22 cellular contexts compared by ENCODE assay signal in genomic region chr19:38201731-38202130, GRCh38. TPM values are rescaled to one million over a fixed set of nuclear protein-coding genes. Genes with fewer than 3 reads are reported as not detected.
DNase-seq lines count a peak whose midpoint lies in the region; ATAC-seq, FAIRE-seq and TF ChIP-seq lines count a peak whose summit lies in the region.
"Had no signal": no experiment of that assay in that cellular context is flagged by ENCODE, and none has a peak within 500 bp of the region (broad histone marks: within the 10 kb centered on the region; RNA-seq: fewer than 3 reads in every experiment).

No MANE protein-coding gene starts in this region.

- H3K9me3 Mint-ChIP-seq in activated T-cell treated with anti-CD3 and anti-CD28 coated beads, Interleukin-2, amount 50 U/mL, for 24 hours = no peaks in the 10 kb centered on the region
- H3K9me3 Mint-ChIP-seq in WTC11 (no peaks in the 10 kb centered on the region), natural killer cell (no peaks in the 10 kb centered on the region)
- no peaks in the 10 kb centered on the region for H3K9me3 Mint-ChIP-seq in stimulated activated naive B cell treated with anti-CD40 and anti-IgM and Interleukin-4, amounts not matched to agents 10 μg/mL and 1 μg/mL and 100 μg/mL, for 72 hours
- H3K9me3 Mint-ChIP-seq: CD4-positive, alpha-beta T cell had no signal

- H3K36me3 Mint-ChIP-seq in activated T-cell treated with anti-CD3 and anti-CD28 coated beads, Interleukin-2, amount 50 U/mL, for 24 hours (ENCODE audit: low read depth) = peaks cover 29% of the 10 kb centered on the region
- peaks cover 4% of the 10 kb centered on the region for H3K36me3 Mint-ChIP-seq in WTC11
- peaks cover 71 to 81% of the 10 kb centered on the region in 2 donors for H3K36me3 Mint-ChIP-seq in stimulated activated naive B cell treated with anti-CD40 and anti-IgM and Interleukin-4, amounts not matched to agents 10 μg/mL and 1 μg/mL and 100 μg/mL, for 72 hours
- peaks cover 10% of the 10 kb centered on the region for H3K36me3 Mint-ChIP-seq in natural killer cell

- H3K9ac ChIP-seq in kidney (ENCODE audit: low read length in 2 of 2) = no peak overlapping the region

- no peak for FAIRE-seq in kidney (lab: Jason Lieb, UNC)
- FAIRE-seq: A549, GM12892, GM18507, HepG2 had no signal

- H3K4me1 ChIP-seq in kidney (ENCODE audit: control insufficient read depth in 1 of 2, insufficient read depth in 1 of 2, low read depth in 1 of 2, low read length in 2 of 2) (no peaks in the 10 kb centered on the region), foreskin keratinocyte (no peaks in the 10 kb centered on the region)
- H3K4me1 ChIP-seq: Caco-2 had no signal

- H3K27ac ChIP-seq in kidney (ENCODE audit: low read depth in 2 of 2, low read length in 2 of 2) (no peak overlapping the region), foreskin keratinocyte (no peak overlapping the region)
- H3K27ac ChIP-seq: 22Rv1, A549, C4-2B had no signal

- H3K4me3 ChIP-seq in kidney (ENCODE audit: low read length in 2 of 2) = no peak overlapping the region
- H3K4me3 ChIP-seq: A549 had no signal

- ATAC-seq in WTC11 (no peak), natural killer cell (no peak), foreskin keratinocyte (no peak)
- ATAC-seq in stimulated activated naive B cell treated with anti-CD40 and anti-IgM and Interleukin-4, amounts not matched to agents 10 μg/mL and 1 μg/mL and 100 μg/mL, for 72 hours (replicated peaks) = no peak
- ATAC-seq: A549, HepG2 had no signal

- intact Hi-C loops in kidney (cut with DNase I) (no loop called here), natural killer cell (cut with micrococcal nuclease) (loop anchor here (5.0 kb wide), 1 partner anchor 209 kb away; no protein-coding TSS in a partner anchor)

- no peaks in the 10 kb centered on the region for H3K9me3 ChIP-seq in kidney (ENCODE audit: control insufficient read depth in 1 of 2, low read length in 2 of 2)
- H3K9me3 ChIP-seq: A549, Caco-2 had no signal

- peak; percentile 25 for DNase-seq in activated T-cell treated with anti-CD3 and anti-CD28 coated beads, Interleukin-2, amount 50 U/mL, for 24 hours
- DNase-seq in activated T-cell treated with anti-CD3 and anti-CD28 coated beads for 4 hours = no peak
- DNase-seq in WTC11 (ENCODE audit: low spot score) = no peak
- DNase-seq in kidney = peak; percentile 37
- no peak for DNase-seq in stimulated activated naive B cell treated with anti-CD40 and anti-IgM and Interleukin-4, amounts not matched to agents 10 μg/mL and 1 μg/mL and 100 μg/mL, for 72 hours
- DNase-seq in natural killer cell = no peak
- DNase-seq in foreskin keratinocyte = no peak
- DNase-seq: AML-193; Caco-2; CD4-positive, alpha-beta T cell; DMS153; DMS79; GDM1; GOT3; H7 had no signal

- no peaks in the 10 kb centered on the region for H3K27me3 Mint-ChIP-seq in activated T-cell treated with anti-CD3 and anti-CD28 coated beads, Interleukin-2, amount 50 U/mL, for 24 hours
- no peaks in the 10 kb centered on the region for H3K27me3 Mint-ChIP-seq in WTC11 (ENCODE audit: low read depth)
- no peaks in the 10 kb centered on the region for H3K27me3 Mint-ChIP-seq in stimulated activated naive B cell treated with anti-CD40 and anti-IgM and Interleukin-4, amounts not matched to agents 10 μg/mL and 1 μg/mL and 100 μg/mL, for 72 hours
- H3K27me3 Mint-ChIP-seq in natural killer cell (ENCODE audit: low read depth in 2 of 2) = no peaks in the 10 kb centered on the region
- H3K27me3 Mint-ChIP-seq: CD4-positive, alpha-beta T cell had no signal

- H3K4me1 Mint-ChIP-seq in activated T-cell treated with anti-CD3 and anti-CD28 coated beads, Interleukin-2, amount 50 U/mL, for 24 hours (ENCODE audit: low read depth) = no peaks in the 10 kb centered on the region
- no peaks in the 10 kb centered on the region for H3K4me1 Mint-ChIP-seq in WTC11
- H3K4me1 Mint-ChIP-seq in stimulated activated naive B cell treated with anti-CD40 and anti-IgM and Interleukin-4, amounts not matched to agents 10 μg/mL and 1 μg/mL and 100 μg/mL, for 72 hours = no peaks in the 10 kb centered on the region
- H3K4me1 Mint-ChIP-seq in natural killer cell = peaks cover 5 to 6% of the 10 kb centered on the region in 2 donors

- POLR2A ChIA-PET in WTC11 (lab: Charles Lee) = interaction anchor here (0.6 kb wide), 1 partner anchor 233 kb away, joined by 3 read pairs; no protein-coding TSS in a partner anchor

- no peak overlapping the region for H3K4me3 Mint-ChIP-seq in activated T-cell treated with anti-CD3 and anti-CD28 coated beads, Interleukin-2, amount 50 U/mL, for 24 hours
- H3K4me3 Mint-ChIP-seq in WTC11 (no peak overlapping the region), natural killer cell (no peak overlapping the region)
- H3K4me3 Mint-ChIP-seq in stimulated activated naive B cell treated with anti-CD40 and anti-IgM and Interleukin-4, amounts not matched to agents 10 μg/mL and 1 μg/mL and 100 μg/mL, for 72 hours = no peak overlapping the region
- H3K4me3 Mint-ChIP-seq: CD4-positive, alpha-beta T cell had no signal

- H3K27ac Mint-ChIP-seq in activated T-cell treated with anti-CD3 and anti-CD28 coated beads, Interleukin-2, amount 50 U/mL, for 24 hours = no peak overlapping the region
- peak overlapping the region; percentile 91 for H3K27ac Mint-ChIP-seq in WTC11
- H3K27ac Mint-ChIP-seq in stimulated activated naive B cell treated with anti-CD40 and anti-IgM and Interleukin-4, amounts not matched to agents 10 μg/mL and 1 μg/mL and 100 μg/mL, for 72 hours = peak overlapping the region; percentile 84
- no peak overlapping the region for H3K27ac Mint-ChIP-seq in natural killer cell
- H3K27ac Mint-ChIP-seq: CD4-positive, alpha-beta T cell had no signal

- TF ChIP-seq CTCF in WTC11 (IDR thresholded peaks at IDR 0.05) (no peak), kidney (IDR thresholded peaks at IDR 0.05; ENCODE audit: borderline replicate concordance, extremely low read depth, insufficient read depth) (no peak), natural killer cell (IDR thresholded peaks at IDR 0.05) (no peak), foreskin keratinocyte (conservative IDR thresholded peaks at IDR 0.05) (no peak)

- CTCF ChIA-PET in WTC11 (lab: Charles Lee) = interaction anchor here (0.9 to 2.5 kb wide), 2 partner anchors 58 to 60 kb away, joined by 5 to 13 read pairs; no protein-coding TSS in a partner anchor

- peaks cover 3 to 15% of the 10 kb centered on the region in 2 donors for H3K36me3 ChIP-seq in kidney (ENCODE audit: control insufficient read depth in 1 of 2, insufficient read depth in 2 of 2, low read length in 2 of 2)

- H3K27me3 ChIP-seq in foreskin keratinocyte = no peaks in the 10 kb centered on the region

TF ChIP-seq in WTC11, 78 proteins besides CTCF, POLR2A, EP300 and RAD21 (continues in another document):
- TF ChIP-seq ZNF263 (CRISPR knock-in tag; IDR thresholded peaks at IDR 0.05; ENCODE audit: low read depth) (no peak), GRHL2 (CRISPR knock-in tag; IDR thresholded peaks at IDR 0.05; ENCODE audit: insufficient replicate concordance, severe bottlenecking) (no peak), SOX15 (CRISPR knock-in tag; IDR thresholded peaks at IDR 0.05) (no peak), JUN (CRISPR knock-in tag; IDR thresholded peaks at IDR 0.05) (no peak), GABPB1 (CRISPR knock-in tag; IDR thresholded peaks at IDR 0.05) (no peak), STAT6 (CRISPR knock-in tag; conservative IDR thresholded peaks at IDR 0.05; ENCODE audit: low read depth) (no peak), ETV6 (CRISPR knock-in tag; IDR thresholded peaks at IDR 0.05) (no peak), ERG (CRISPR knock-in tag; IDR thresholded peaks at IDR 0.05) (no peak)

RNA-seq across cellular contexts. Expression of gene DPF1, which starts 22.3 kb away (rescaled TPM):
- total RNA-seq in WTC11 (2021) = 5.2 to 6.8 TPM (median 5.9 TPM) in 3 replicates
- not detected for total RNA-seq in kidney
- polyA plus RNA-seq in kidney (ENCODE audit: insufficient read depth, low read depth, low replicate concordance) = not detected
- not detected for total RNA-seq in natural killer cell
- 3.3 and 3.8 TPM in 2 replicates for total RNA-seq in foreskin keratinocyte
- 3.4 and 4.2 TPM in 2 replicates for polyA plus RNA-seq in foreskin keratinocyte
- total RNA-seq: CD4-positive, alpha-beta T cell had no signal

RNA-seq across cellular contexts. Expression of gene PPP1R14A, which starts 54.4 kb away (rescaled TPM):
- total RNA-seq in WTC11 (2021) (32.3 to 33.8 TPM (median 33.4 TPM) in 3 replicates), kidney (66.0 TPM), natural killer cell (1 to 10 TPM in 2 of 3 donors, not detected in 1; 1.1 to 1.6 TPM), foreskin keratinocyte (2.3 and 4.2 TPM in 2 replicates)
- polyA plus RNA-seq in kidney (ENCODE audit: insufficient read depth, low read depth, low replicate concordance) (69.9 TPM), foreskin keratinocyte (15.0 and 18.4 TPM in 2 replicates)
- total RNA-seq: CD4-positive, alpha-beta T cell; Daoy; HepG2 had no signal
- polyA plus RNA-seq: HepG2 had no signal

Comparison
In these comparisons a context has a peak if more than half of its experiments do, and no peak if none do; other contexts are left out.
1. DNase-seq: peak in activated T-cell treated with anti-CD3 and anti-CD28 coated beads, Interleukin-2, amount 50 U/mL, for 24 hours (single experiment) and kidney (single experiment); none in activated T-cell treated with anti-CD3 and anti-CD28 coated beads for 4 hours (single experiment), WTC11 (single experiment), stimulated activated naive B cell treated with anti-CD40 and anti-IgM and Interleukin-4, amounts not matched to agents 10 μg/mL and 1 μg/mL and 100 μg/mL, for 72 hours (single experiment), natural killer cell (single experiment) and foreskin keratinocyte (0 of 2).
2. H3K27ac Mint-ChIP-seq: peak in WTC11 (single experiment) and stimulated activated naive B cell treated with anti-CD40 and anti-IgM and Interleukin-4, amounts not matched to agents 10 μg/mL and 1 μg/mL and 100 μg/mL, for 72 hours (single experiment); none in activated T-cell treated with anti-CD3 and anti-CD28 coated beads, Interleukin-2, amount 50 U/mL, for 24 hours (single experiment) and natural killer cell (0 of 2).